ENCODE assay signal across 9 cellular contexts in the genomic region with DNA sequence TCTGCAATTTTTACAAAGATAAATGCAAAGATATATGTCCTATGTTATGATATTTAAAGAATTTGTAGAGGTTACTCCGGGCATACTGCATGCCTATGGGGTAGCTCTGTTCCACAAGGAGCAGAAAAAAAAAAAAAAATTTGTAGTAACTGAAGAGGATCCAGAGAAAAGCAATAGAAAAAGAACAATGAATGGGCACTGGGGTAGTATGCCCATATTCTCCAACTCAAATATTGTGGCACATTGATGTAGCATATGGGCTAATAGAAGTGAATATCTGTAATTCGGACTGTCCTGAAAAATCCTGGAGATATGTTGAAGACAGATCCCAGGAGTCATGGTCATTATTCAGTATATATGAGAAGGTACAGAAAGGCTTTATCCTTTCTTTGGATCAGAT. TPM values are rescaled to one million over a fixed set of nuclear protein-coding genes. Genes with fewer than 3 reads are reported as not detected.
DNase-seq lines count a peak whose midpoint lies in the region; TF ChIP-seq lines count a peak whose summit lies in the region.
"Had no signal": no experiment of that assay in that cellular context is flagged by ENCODE, and none has a peak within 500 bp of the region (broad histone marks: within the 10 kb centered on the region; RNA-seq: fewer than 3 reads in every experiment).

No MANE protein-coding gene starts in this region.

- H3K4me1 ChIP-seq in left ventricle myocardium inferior (peaks cover 46% of the 10 kb centered on the region), right atrium auricular region (peaks cover 0 to 34% of the 10 kb centered on the region in 2 donors), mesodermal cell (ENCODE audit: control insufficient read depth, insufficient read depth, low read length, poor library complexity, severe bottlenecking) (peaks cover 25% of the 10 kb centered on the region), uterus (no peaks in the 10 kb centered on the region)

- TF ChIP-seq CTCF in left ventricle myocardium inferior (IDR thresholded peaks at IDR 0.05; ENCODE audit: borderline replicate concordance) (no peak), right atrium auricular region (IDR thresholded peaks at IDR 0.05) (no peak), uterus (IDR thresholded peaks at IDR 0.05) (no peak)

- no peak for TF ChIP-seq POLR2A in uterus (IDR thresholded peaks at IDR 0.05)

- WGBS in mesodermal cell (ENCODE audit: insufficient coverage in 2 of 2), 2 experiments, result 60 to 78% methylated on average over 1 of the region's 2 CpGs

- H3K9me3 ChIP-seq in left ventricle myocardium inferior (replicated peaks) (no peaks in the 10 kb centered on the region), right atrium auricular region (no peaks in the 10 kb centered on the region), mesodermal cell (ENCODE audit: control insufficient read depth, low read length) (no peaks in the 10 kb centered on the region), uterus (no peaks in the 10 kb centered on the region)
- H3K9me3 ChIP-seq: adrenal gland had no signal

- intact Hi-C loops in left ventricle myocardium inferior (cut with micrococcal nuclease), result no loop called here
- intact Hi-C loops in uterus (cut with DNase I; ENCODE audit: low total_unique reads), result no loop called here

- H3K4me3 ChIP-seq in left ventricle myocardium inferior (no peak overlapping the region), right atrium auricular region (no peak overlapping the region), mesodermal cell (ENCODE audit: extremely low read depth, insufficient read depth, low read length, poor library complexity, severe bottlenecking) (no peak overlapping the region), uterus (no peak overlapping the region)

- H3K36me3 ChIP-seq in left ventricle myocardium inferior (peaks cover 8% of the 10 kb centered on the region), right atrium auricular region (no peaks in the 10 kb centered on the region), mesodermal cell (ENCODE audit: control insufficient read depth, insufficient read depth, low read length) (peaks cover 18% of the 10 kb centered on the region), uterus (no peaks in the 10 kb centered on the region)
- H3K36me3 ChIP-seq: adrenal gland had no signal

- no peaks in the 10 kb centered on the region for H3K27me3 ChIP-seq in left ventricle myocardium inferior (ENCODE audit: low read depth)
- no peaks in the 10 kb centered on the region for H3K27me3 ChIP-seq in right atrium auricular region
- no peaks in the 10 kb centered on the region for H3K27me3 ChIP-seq in uterus
- H3K27me3 ChIP-seq: adrenal gland had no signal

- no peak for DNase-seq in left ventricle myocardium inferior
- DNase-seq in right atrium auricular region (ENCODE audit: low spot score), result no peak
- DNase-seq in uterus, result no peak
- no peak for DNase-seq in stimulated activated CD4-positive, alpha-beta T cell treated with anti-CD3 and anti-CD28 coated beads, Interleukin-4, amount 100 ng/mL, for 24 hours
- DNase-seq in NCI-H1436 treated with DMSO at 0.1 percent for 48 hours (lab: John Stamatoyannopoulos, UW), result no peak
- DNase-seq in glomerular visceral epithelial cell (ENCODE audit: extremely low spot score), result no peak
- DNase-seq: adrenal gland had no signal

- H3K27ac ChIP-seq in left ventricle myocardium inferior (replicated peaks), result peak overlapping the region; percentile 94
- H3K27ac ChIP-seq in right atrium auricular region, result peak overlapping the region in 1 of 2 donors; percentile 97
- peak overlapping the region; percentile 98 for H3K27ac ChIP-seq in angular gyrus (ENCODE audit: low read depth, low read length)
- H3K27ac ChIP-seq in mesodermal cell (ENCODE audit: low read depth, low read length, severe bottlenecking), result peak overlapping the region; percentile 78
- H3K27ac ChIP-seq in uterus, result peak overlapping the region; percentile 91 to 92

RNA-seq across cellular contexts. Expression of a gene that starts 1.1 kb away (rescaled TPM):
- 61.5 TPM for total RNA-seq in left ventricle myocardium inferior
- 10 to 100 TPM; 44.8 to 46.4 TPM for total RNA-seq in right atrium auricular region
- polyA plus RNA-seq in mesodermal cell (2013, experiment 1 of 2), result 83.5 TPM
- polyA plus RNA-seq in mesodermal cell (2013, experiment 2 of 2), result 80.7 TPM
- 10 to 100 TPM; 17.4 to 71.8 (median 53.4) TPM for total RNA-seq in uterus

RNA-seq across cellular contexts. Expression of a gene that starts 36.2 kb away (rescaled TPM):
- total RNA-seq in left ventricle myocardium inferior, result 696 TPM
- total RNA-seq in right atrium auricular region, result 1,000 to 10,000 TPM; 1,281 to 1,828 TPM
- polyA plus RNA-seq in mesodermal cell (2013, experiment 1 of 2), result 433 TPM
- polyA plus RNA-seq in mesodermal cell (2013, experiment 2 of 2), result 442 TPM
- 100 to 1,000 TPM; 122 to 659 (median 361) TPM for total RNA-seq in uterus

RNA-seq across cellular contexts. Expression of a gene that starts 48.3 kb away (rescaled TPM):
- not detected for total RNA-seq in left ventricle myocardium inferior
- total RNA-seq in right atrium auricular region, result under 1 TPM in 1 of 2 donors, not detected in 1; 0.31 TPM
- polyA plus RNA-seq in mesodermal cell (2013, experiment 1 of 2), result not detected
- not detected for polyA plus RNA-seq in mesodermal cell (2013, experiment 2 of 2)
- 1 to 10 TPM in 1 of 4 donors, not detected in 3; 1.2 TPM for total RNA-seq in uterus
